Comparison of ENCODE assay signal across 10 cellular contexts in genomic region chr7:150716368-150716767, GRCh38. TPM values are rescaled to one million over a fixed set of nuclear protein-coding genes. Genes with fewer than 3 reads are reported as not detected.
DNase-seq lines count a peak whose midpoint lies in the region; ATAC-seq and TF ChIP-seq lines count a peak whose summit lies in the region.
"Had no signal": no experiment of that assay in that cellular context is flagged by ENCODE, and none has a peak within 500 bp of the region (broad histone marks: within the 10 kb centered on the region; RNA-seq: fewer than 3 reads in every experiment).

TSS of gene GIMAP1 (plus strand) at chr7:150716613. CDS start at chr7:150719048, 2,435 bp downstream.

- H3K4me1 ChIP-seq in body of pancreas (no peaks in the 10 kb centered on the region), prostate gland (replicated peaks) (no peaks in the 10 kb centered on the region)

- intact Hi-C loops in body of pancreas (cut with DNase I) = no loop called here
- intact Hi-C loops in prostate gland (cut with DNase I) = no loop called here

- H3K27me3 ChIP-seq in body of pancreas (no peaks in the 10 kb centered on the region), prostate gland (replicated peaks; ENCODE audit: insufficient read depth) (no peaks in the 10 kb centered on the region), WERI-Rb-1 (ENCODE audit: insufficient read depth, low read depth, severe bottlenecking) (no peaks in the 10 kb centered on the region)

- H3K4me3 ChIP-seq in body of pancreas = peak within 1 kb of the TSS in 1 of 2 donors; percentile 0
- peak within 1 kb of the TSS; percentile 16 to 19 for H3K4me3 ChIP-seq in prostate gland
- no peak within 1 kb of the TSS for H3K4me3 ChIP-seq in WERI-Rb-1 (ENCODE audit: low read depth, low read length)

- H3K9me3 ChIP-seq in body of pancreas = no peaks in the 10 kb centered on the region
- H3K9me3 ChIP-seq in prostate gland = no peaks in the 10 kb centered on the region
- H3K9me3 ChIP-seq in WERI-Rb-1 (ENCODE audit: severe bottlenecking) = peaks cover 4% of the 10 kb centered on the region

- 39 to 46% methylated on average over 5 of the region's 5 CpGs for WGBS in body of pancreas, 2 donors
- 36% methylated on average over 5 of the region's 5 CpGs for WGBS in prostate gland

- H3K27ac ChIP-seq in body of pancreas = peak within 1 kb of the TSS in 2 of 4 donors; percentile 24 to 40
- H3K27ac ChIP-seq in prostate gland = no peak within 1 kb of the TSS
- no peak within 1 kb of the TSS for H3K27ac ChIP-seq in WERI-Rb-1

- TF ChIP-seq CTCF in body of pancreas (IDR thresholded peaks at IDR 0.05) (no peak), prostate gland (IDR thresholded peaks at IDR 0.05) (no peak), WERI-Rb-1 (IDR thresholded peaks at IDR 0.05; ENCODE audit: low read depth, low read length) (no peak)

- no peaks in the 10 kb centered on the region for H3K36me3 ChIP-seq in body of pancreas (replicated peaks in 1 of 2; ENCODE audit: insufficient read depth in 1 of 2, low read depth in 2 of 2)
- no peaks in the 10 kb centered on the region for H3K36me3 ChIP-seq in prostate gland
- H3K36me3 ChIP-seq in WERI-Rb-1 = no peaks in the 10 kb centered on the region

- DNase-seq in GM19238 (ENCODE audit: insufficient read length, low spot score) (peak; percentile 33), T follicular helper cell (ENCODE audit: low read depth) (peak; percentile 49), body of pancreas (peak in 1 of 4 donors; percentile 51), prostate gland (ENCODE audit: low spot score) (no peak), WERI-Rb-1 (no peak), DMS79 (lab: John Stamatoyannopoulos, UW) (no peak), HPDE6-E6E7 (ENCODE audit: extremely low spot score) (no peak)

- peak; percentile 35 for ATAC-seq in body of pancreas
- ATAC-seq in GM18858 (IDR thresholded peaks at IDR 0.05; ENCODE audit: unreplicated experiment) = no peak
- ATAC-seq: HCT116 had no signal

- TF ChIP-seq POLR2A in body of pancreas (IDR thresholded peaks at IDR 0.05) (peak in 2 of 3 donors; percentile 30 to 45), prostate gland (IDR thresholded peaks at IDR 0.05) (no peak)

RNA-seq across cellular contexts. Expression of gene GIMAP1, which starts in this region (rescaled TPM):
- total RNA-seq in body of pancreas = 1 to 10 TPM in 1 of 2 donors, under 1 TPM in 1; 0.99 to 3.9 TPM
- total RNA-seq in prostate gland = 1 to 10 TPM; 3.9 to 4.2 TPM
- total RNA-seq: bronchial epithelial cell had no signal

Comparison
In these comparisons a context has a peak if more than half of its experiments do, and no peak if none do; other contexts are left out.
1. DNase-seq: peak in GM19238 (single experiment) and T follicular helper cell (single experiment); none in prostate gland (single experiment), WERI-Rb-1 (single experiment), DMS79 (single experiment) and HPDE6-E6E7 (single experiment).